33 cellular contexts compared by ENCODE assay signal in the genomic region with DNA sequence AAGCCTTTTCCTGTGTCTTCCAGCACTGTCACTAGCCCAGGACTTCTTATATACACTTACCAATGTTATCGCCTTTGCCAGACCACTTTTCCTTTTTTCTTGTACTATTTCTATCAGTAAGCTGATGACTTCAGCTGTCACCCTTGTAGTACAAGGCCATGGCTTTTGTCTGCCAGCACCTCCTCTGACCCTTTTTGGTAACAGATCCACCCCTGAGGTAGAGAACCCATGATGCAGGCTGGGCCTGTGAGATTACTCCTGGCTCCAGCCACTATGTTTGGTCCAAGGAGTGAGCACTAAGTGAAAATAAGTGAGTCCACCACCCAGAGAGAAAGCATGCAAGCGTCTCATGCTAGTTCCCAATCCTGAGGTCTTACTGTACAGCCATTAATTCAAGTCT.
"Had no signal": no experiment of that assay in that cellular context is flagged by ENCODE, and none has a peak within 500 bp of the region (broad histone marks: within the 10 kb centered on the region; RNA-seq: fewer than 3 reads in every experiment).

No MANE protein-coding gene starts in this region.

- H3K36me3 ChIP-seq: brain microvascular endothelial cell, esophagus squamous epithelium, gastroesophageal sphincter had no signal

- H3K9me3 ChIP-seq: esophagus squamous epithelium, gastroesophageal sphincter had no signal

- H3K27ac Mint-ChIP-seq: activated CD8-positive, alpha-beta T cell treated with anti-CD3 and anti-CD28 coated beads for 36 hours; activated naive CD8-positive, alpha-beta T cell; activated T-helper 17 cell treated with anti-CD3 and anti-CD28 coated beads, Interleukin-2, amount 50 U/mL, for 72 hours; effector memory CD8-positive, alpha-beta T cell; T-helper 17 cell; T-helper 2 cell treated with Interferon-gamma antibody and Interleukin-4, amounts not matched to agents 5 μg/mL and 100 μg/mL, for 36 hours had no signal

- ATAC-seq: activated CD8-positive, alpha-beta T cell treated with anti-CD3 and anti-CD28 coated beads for 36 hours; activated T-cell treated with anti-CD3 and anti-CD28 coated beads, Interleukin-2, amount 50 U/mL, for 4 hours; activated T-helper 17 cell treated with anti-CD3 and anti-CD28 coated beads, Interleukin-2, amount 50 U/mL, for 72 hours; effector memory CD8-positive, alpha-beta T cell; gastroesophageal sphincter; T-helper 17 cell had no signal

- H3K4me3 ChIP-seq: esophagus squamous epithelium, gastroesophageal sphincter had no signal

- H3K36me3 Mint-ChIP-seq: activated naive CD8-positive, alpha-beta T cell had no signal

- H3K27me3 ChIP-seq: brain microvascular endothelial cell, esophagus squamous epithelium, gastroesophageal sphincter had no signal

- H3K27me3 Mint-ChIP-seq: activated CD8-positive, alpha-beta T cell treated with anti-CD3 and anti-CD28 coated beads for 36 hours; activated naive CD8-positive, alpha-beta T cell; activated T-helper 17 cell treated with anti-CD3 and anti-CD28 coated beads, Interleukin-2, amount 50 U/mL, for 72 hours; effector memory CD8-positive, alpha-beta T cell had no signal

- H3K9me3 Mint-ChIP-seq: activated CD8-positive, alpha-beta T cell treated with anti-CD3 and anti-CD28 coated beads for 36 hours; activated T-cell treated with anti-CD3 and anti-CD28 coated beads, Interleukin-2, amount 50 U/mL, for 4 hours; activated T-helper 17 cell treated with anti-CD3 and anti-CD28 coated beads, Interleukin-2, amount 50 U/mL, for 72 hours; effector memory CD8-positive, alpha-beta T cell; T-helper 2 cell treated with Interferon-gamma antibody and Interleukin-4, amounts not matched to agents 5 μg/mL and 100 μg/mL, for 36 hours had no signal

- H3K4me3 Mint-ChIP-seq: activated CD8-positive, alpha-beta T cell treated with anti-CD3 and anti-CD28 coated beads for 36 hours; activated naive CD8-positive, alpha-beta T cell; activated T-cell treated with anti-CD3 and anti-CD28 coated beads, Interleukin-2, amount 50 U/mL, for 4 hours; activated T-helper 17 cell treated with anti-CD3 and anti-CD28 coated beads, Interleukin-2, amount 50 U/mL, for 72 hours; effector memory CD8-positive, alpha-beta T cell; T-helper 17 cell; T-helper 2 cell treated with Interferon-gamma antibody and Interleukin-4, amounts not matched to agents 5 μg/mL and 100 μg/mL, for 36 hours had no signal

- DNase-seq: activated CD4-positive, alpha-beta T cell treated with anti-CD3 and anti-CD28 coated beads for 4 hours; activated CD4-positive, alpha-beta T cell treated with anti-CD3 and anti-CD28 coated beads, Interleukin-2, amount 50 U/mL, for 1 hour; activated CD4-positive, alpha-beta T cell treated with anti-CD3 and anti-CD28 coated beads, Interleukin-2, amount 50 U/mL, for 48 hours; activated CD4-positive, CD25-positive, alpha-beta regulatory T cell; activated CD4-positive, CD25-positive, alpha-beta regulatory T cell treated with anti-CD3 and anti-CD28 coated beads, Interleukin-2, amount 50 U/mL, for 72 hours; activated CD8-positive, alpha-beta memory T cell treated with anti-CD3 and anti-CD28 coated beads for 24 hours; activated CD8-positive, alpha-beta T cell treated with anti-CD3 and anti-CD28 coated beads for 36 hours; activated effector memory CD4-positive, alpha-beta T cell treated with Interleukin-2 at 50 U/mL for 16 hours; activated gamma-delta T cell treated with Interleukin-2 at 50 U/mL for 16 hours; activated naive CD4-positive, alpha-beta T cell treated with anti-CD3 and anti-CD28 coated beads, Interleukin-2, amount 50 U/mL, for 16 hours; activated naive CD4-positive, alpha-beta T cell treated with Interleukin-2 at 50 U/mL for 16 hours; activated T-cell treated with anti-CD3 and anti-CD28 coated beads, Interleukin-2, amount 50 U/mL, for 4 hours; amniotic stem cell; anterior cingulate cortex; brain microvascular endothelial cell; caudate nucleus; cortex of kidney; dermis blood vessel endothelial cell; effector CD4-positive, alpha-beta T cell; effector memory CD8-positive, alpha-beta T cell; esophagus squamous epithelium; foreskin melanocyte; SW 1271; T-helper 1 cell; T-helper 17 cell; T1000 had no signal

- FAIRE-seq: astrocyte, bronchial epithelial cell, colon had no signal

- H3K27ac ChIP-seq: brain microvascular endothelial cell, esophagus squamous epithelium, gastroesophageal sphincter had no signal

- H3K4me1 Mint-ChIP-seq: activated T-helper 17 cell treated with anti-CD3 and anti-CD28 coated beads, Interleukin-2, amount 50 U/mL, for 72 hours; T-helper 17 cell had no signal

- H3K4me1 ChIP-seq: gastroesophageal sphincter had no signal
